ENCODE assay signal across 1 cellular context in the genomic region with DNA sequence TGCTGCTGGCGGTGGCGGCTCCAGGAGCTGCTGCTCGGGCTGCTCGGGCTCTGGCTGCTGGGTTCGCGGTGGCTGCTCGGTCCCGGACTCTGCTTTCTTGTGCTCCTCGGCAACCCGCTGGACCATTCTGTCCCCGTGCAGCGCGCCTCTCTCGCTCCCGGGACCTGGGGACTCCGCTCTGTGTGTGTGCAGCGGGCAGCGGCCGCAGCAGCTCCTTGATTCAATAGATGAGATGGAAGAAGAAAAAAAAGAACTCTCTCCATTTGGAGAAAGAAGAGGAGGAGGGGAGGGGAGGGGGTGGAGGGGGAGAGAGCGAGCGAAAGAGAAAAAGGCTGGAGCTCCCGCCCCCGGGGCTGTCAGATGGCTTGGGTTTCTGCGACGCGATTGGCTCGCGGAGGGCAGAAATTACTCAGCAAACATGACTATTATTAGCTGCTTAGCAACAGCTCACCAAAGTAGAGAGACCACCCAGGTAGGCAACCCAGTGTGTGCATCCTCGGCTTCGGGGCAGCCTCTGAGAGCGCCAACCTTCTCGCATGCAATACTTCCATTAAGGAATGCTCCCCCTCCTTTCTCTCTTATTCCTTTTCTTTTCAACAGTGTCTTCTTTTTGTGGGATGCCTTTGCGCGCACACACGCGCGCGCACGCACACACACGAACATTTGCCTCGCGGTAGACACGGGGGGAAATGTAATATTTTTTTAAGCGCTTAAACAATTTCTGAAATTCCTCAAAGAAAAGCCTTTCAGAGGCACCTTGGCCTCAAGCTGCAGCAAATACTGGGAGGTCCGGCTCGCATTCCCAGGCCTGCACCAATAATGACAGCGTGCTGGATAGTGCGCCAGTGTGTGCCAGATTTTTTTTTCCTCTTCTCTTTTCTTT.
TF ChIP-seq lines count a peak whose summit lies in the region.

No MANE protein-coding gene starts in this region.

TF ChIP-seq in H1, 55 proteins besides CTCF, POLR2A, EP300 and RAD21:
- TF ChIP-seq CTBP2 (IDR thresholded peaks at IDR 0.05; ENCODE audit: borderline replicate concordance, insufficient read depth, insufficient read length, low read length), result no peak
- peak; percentile 5 for TF ChIP-seq KDM4A (IDR thresholded peaks at IDR 0.05; ENCODE audit: low read depth, low read length, severe bottlenecking)
- TF ChIP-seq ASH2L (IDR thresholded peaks at IDR 0.05; ENCODE audit: low read length), result peak; percentile 58
- TF ChIP-seq MAFK (IDR thresholded peaks at IDR 0.05; ENCODE audit: low read depth, low read length), result peak; percentile 35; the same call in 1 of the 2 replicates
- no peak for TF ChIP-seq SRF (IDR thresholded peaks at IDR 0.05; ENCODE audit: low read depth, low read length)
- peak in 1 of 2 experiments; percentile 67; a peak in 1 of 4 replicates for TF ChIP-seq HDAC2 (IDR thresholded peaks at IDR 0.05; ENCODE audit: borderline replicate concordance in 1 of 2, low read depth in 2 of 2, low read length in 2 of 2)
- no peak for TF ChIP-seq KDM1A (IDR thresholded peaks at IDR 0.05; ENCODE audit: borderline replicate concordance, low read length)
- no peak for TF ChIP-seq GTF2F1 (IDR thresholded peaks at IDR 0.05; ENCODE audit: borderline replicate concordance, low read depth, low read length)
- TF ChIP-seq TEAD4 (IDR thresholded peaks at IDR 0.05; ENCODE audit: low read depth, low read length), result 0 out of 2 replicates have a peak, but pooled peaks have one; percentile 25
- TF ChIP-seq, protein P1, sequence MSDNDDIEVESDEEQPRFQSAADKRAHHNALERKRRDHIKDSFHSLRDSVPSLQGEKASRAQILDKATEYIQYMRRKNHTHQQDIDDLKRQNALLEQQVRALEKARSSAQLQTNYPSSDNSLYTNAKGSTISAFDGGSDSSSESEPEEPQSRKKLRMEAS (IDR thresholded peaks at IDR 0.05), result peak; percentile 4; the same call in 1 of the 2 replicates
- TF ChIP-seq, protein P2, sequence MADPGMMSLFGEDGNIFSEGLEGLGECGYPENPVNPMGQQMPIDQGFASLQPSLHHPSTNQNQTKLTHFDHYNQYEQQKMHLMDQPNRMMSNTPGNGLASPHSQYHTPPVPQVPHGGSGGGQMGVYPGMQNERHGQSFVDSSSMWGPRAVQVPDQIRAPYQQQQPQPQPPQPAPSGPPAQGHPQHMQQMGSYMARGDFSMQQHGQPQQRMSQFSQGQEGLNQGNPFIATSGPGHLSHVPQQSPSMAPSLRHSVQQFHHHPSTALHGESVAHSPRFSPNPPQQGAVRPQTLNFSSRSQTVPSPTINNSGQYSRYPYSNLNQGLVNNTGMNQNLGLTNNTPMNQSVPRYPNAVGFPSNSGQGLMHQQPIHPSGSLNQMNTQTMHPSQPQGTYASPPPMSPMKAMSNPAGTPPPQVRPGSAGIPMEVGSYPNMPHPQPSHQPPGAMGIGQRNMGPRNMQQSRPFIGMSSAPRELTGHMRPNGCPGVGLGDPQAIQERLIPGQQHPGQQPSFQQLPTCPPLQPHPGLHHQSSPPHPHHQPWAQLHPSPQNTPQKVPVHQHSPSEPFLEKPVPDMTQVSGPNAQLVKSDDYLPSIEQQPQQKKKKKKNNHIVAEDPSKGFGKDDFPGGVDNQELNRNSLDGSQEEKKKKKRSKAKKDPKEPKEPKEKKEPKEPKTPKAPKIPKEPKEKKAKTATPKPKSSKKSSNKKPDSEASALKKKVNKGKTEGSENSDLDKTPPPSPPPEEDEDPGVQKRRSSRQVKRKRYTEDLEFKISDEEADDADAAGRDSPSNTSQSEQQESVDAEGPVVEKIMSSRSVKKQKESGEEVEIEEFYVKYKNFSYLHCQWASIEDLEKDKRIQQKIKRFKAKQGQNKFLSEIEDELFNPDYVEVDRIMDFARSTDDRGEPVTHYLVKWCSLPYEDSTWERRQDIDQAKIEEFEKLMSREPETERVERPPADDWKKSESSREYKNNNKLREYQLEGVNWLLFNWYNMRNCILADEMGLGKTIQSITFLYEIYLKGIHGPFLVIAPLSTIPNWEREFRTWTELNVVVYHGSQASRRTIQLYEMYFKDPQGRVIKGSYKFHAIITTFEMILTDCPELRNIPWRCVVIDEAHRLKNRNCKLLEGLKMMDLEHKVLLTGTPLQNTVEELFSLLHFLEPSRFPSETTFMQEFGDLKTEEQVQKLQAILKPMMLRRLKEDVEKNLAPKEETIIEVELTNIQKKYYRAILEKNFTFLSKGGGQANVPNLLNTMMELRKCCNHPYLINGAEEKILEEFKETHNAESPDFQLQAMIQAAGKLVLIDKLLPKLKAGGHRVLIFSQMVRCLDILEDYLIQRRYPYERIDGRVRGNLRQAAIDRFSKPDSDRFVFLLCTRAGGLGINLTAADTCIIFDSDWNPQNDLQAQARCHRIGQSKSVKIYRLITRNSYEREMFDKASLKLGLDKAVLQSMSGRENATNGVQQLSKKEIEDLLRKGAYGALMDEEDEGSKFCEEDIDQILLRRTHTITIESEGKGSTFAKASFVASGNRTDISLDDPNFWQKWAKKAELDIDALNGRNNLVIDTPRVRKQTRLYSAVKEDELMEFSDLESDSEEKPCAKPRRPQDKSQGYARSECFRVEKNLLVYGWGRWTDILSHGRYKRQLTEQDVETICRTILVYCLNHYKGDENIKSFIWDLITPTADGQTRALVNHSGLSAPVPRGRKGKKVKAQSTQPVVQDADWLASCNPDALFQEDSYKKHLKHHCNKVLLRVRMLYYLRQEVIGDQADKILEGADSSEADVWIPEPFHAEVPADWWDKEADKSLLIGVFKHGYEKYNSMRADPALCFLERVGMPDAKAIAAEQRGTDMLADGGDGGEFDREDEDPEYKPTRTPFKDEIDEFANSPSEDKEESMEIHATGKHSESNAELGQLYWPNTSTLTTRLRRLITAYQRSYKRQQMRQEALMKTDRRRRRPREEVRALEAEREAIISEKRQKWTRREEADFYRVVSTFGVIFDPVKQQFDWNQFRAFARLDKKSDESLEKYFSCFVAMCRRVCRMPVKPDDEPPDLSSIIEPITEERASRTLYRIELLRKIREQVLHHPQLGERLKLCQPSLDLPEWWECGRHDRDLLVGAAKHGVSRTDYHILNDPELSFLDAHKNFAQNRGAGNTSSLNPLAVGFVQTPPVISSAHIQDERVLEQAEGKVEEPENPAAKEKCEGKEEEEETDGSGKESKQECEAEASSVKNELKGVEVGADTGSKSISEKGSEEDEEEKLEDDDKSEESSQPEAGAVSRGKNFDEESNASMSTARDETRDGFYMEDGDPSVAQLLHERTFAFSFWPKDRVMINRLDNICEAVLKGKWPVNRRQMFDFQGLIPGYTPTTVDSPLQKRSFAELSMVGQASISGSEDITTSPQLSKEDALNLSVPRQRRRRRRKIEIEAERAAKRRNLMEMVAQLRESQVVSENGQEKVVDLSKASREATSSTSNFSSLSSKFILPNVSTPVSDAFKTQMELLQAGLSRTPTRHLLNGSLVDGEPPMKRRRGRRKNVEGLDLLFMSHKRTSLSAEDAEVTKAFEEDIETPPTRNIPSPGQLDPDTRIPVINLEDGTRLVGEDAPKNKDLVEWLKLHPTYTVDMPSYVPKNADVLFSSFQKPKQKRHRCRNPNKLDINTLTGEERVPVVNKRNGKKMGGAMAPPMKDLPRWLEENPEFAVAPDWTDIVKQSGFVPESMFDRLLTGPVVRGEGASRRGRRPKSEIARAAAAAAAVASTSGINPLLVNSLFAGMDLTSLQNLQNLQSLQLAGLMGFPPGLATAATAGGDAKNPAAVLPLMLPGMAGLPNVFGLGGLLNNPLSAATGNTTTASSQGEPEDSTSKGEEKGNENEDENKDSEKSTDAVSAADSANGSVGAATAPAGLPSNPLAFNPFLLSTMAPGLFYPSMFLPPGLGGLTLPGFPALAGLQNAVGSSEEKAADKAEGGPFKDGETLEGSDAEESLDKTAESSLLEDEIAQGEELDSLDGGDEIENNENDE (IDR thresholded peaks at IDR 0.05; ENCODE audit: insufficient replicate concordance, low read length), result peak; percentile 58
- no peak for TF ChIP-seq TCF12 (IDR thresholded peaks at IDR 0.05; ENCODE audit: low read depth, low read length)
- TF ChIP-seq TAF7 (optimal IDR thresholded peaks at IDR 0.05; ENCODE audit: borderline replicate concordance, low read depth, low read length), result no peak
- no peak for TF ChIP-seq POLR2AphosphoS5 (IDR thresholded peaks at IDR 0.05; ENCODE audit: low read depth, low read length)
- TF ChIP-seq SP1 (IDR thresholded peaks at IDR 0.05; ENCODE audit: low read depth, low read length), result no peak
- TF ChIP-seq, protein P3, sequence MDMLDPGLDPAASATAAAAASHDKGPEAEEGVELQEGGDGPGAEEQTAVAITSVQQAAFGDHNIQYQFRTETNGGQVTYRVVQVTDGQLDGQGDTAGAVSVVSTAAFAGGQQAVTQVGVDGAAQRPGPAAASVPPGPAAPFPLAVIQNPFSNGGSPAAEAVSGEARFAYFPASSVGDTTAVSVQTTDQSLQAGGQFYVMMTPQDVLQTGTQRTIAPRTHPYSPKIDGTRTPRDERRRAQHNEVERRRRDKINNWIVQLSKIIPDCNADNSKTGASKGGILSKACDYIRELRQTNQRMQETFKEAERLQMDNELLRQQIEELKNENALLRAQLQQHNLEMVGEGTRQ (IDR thresholded peaks at IDR 0.05; ENCODE audit: low read length), result no peak
- no peak for TF ChIP-seq EZH2 (IDR thresholded peaks at IDR 0.05; ENCODE audit: low read depth, low read length, severe bottlenecking)
- TF ChIP-seq TBP (IDR thresholded peaks at IDR 0.05; ENCODE audit: low read depth, low read length), result 0 out of 2 replicates have a peak, but pooled peaks have one; percentile 10
- TF ChIP-seq RNF2 (IDR thresholded peaks at IDR 0.05; ENCODE audit: borderline replicate concordance, low read depth, low read length, missing control alignments, poor library complexity, severe bottlenecking), result no peak
- TF ChIP-seq SIN3A (conservative IDR thresholded peaks at IDR 0.05 in 1 of 2, IDR thresholded peaks at IDR 0.05 in 1 of 2; ENCODE audit: low read depth in 1 of 2, low read length in 2 of 2), result no peak; a peak in 1 of 4 replicates
- no peak for TF ChIP-seq TAF1 (IDR thresholded peaks at IDR 0.05; ENCODE audit: low read depth, low read length)
- peak; percentile 46 for TF ChIP-seq SAP30 (IDR thresholded peaks at IDR 0.05; ENCODE audit: insufficient read depth, insufficient replicate concordance, low read length)
- peak; percentile 21; the same call in 1 of the 2 replicates for TF ChIP-seq BACH1 (IDR thresholded peaks at IDR 0.05; ENCODE audit: low read length)
TF ChIP-seq in H1: peak in this region for 10.
